In genomic region chr1:167937709-167938010, GRCh38 we compare ENCODE assay signal across 8 cellular contexts.
A peak's percentile ranks its signal among the peaks of the same experiment; 100 is the strongest.
DNase-seq lines count a peak whose midpoint lies in the region; ATAC-seq and TF ChIP-seq lines count a peak whose summit lies in the region.

No MANE protein-coding gene starts in this region.

- H3K9ac ChIP-seq in MM.1S (ENCODE audit: low read length), result peak overlapping the region; percentile 91

- no peaks in the 10 kb centered on the region for H3K27me3 ChIP-seq in MM.1S (replicated peaks; ENCODE audit: insufficient read depth, low read length)
- no peaks in the 10 kb centered on the region for H3K27me3 ChIP-seq in effector memory CD4-positive, alpha-beta T cell (replicated peaks; ENCODE audit: control insufficient read depth, insufficient read depth, low read length, poor library complexity, severe bottlenecking)

- H3K27me3 Mint-ChIP-seq in nephron (ENCODE audit: low read depth), result no peaks in the 10 kb centered on the region

- H3K4me3 Mint-ChIP-seq in nephron, result peak overlapping the region; percentile 93 to 97 (median 96)

- CTCF ChIA-PET in GM10248 (lab: Yijun Ruan, JAX), result interaction anchor here (1.1 to 1.9 kb wide), 3 partner anchors 10 to 144 kb away, joined by 4 to 5 read pairs (median 4); no protein-coding TSS in a partner anchor

- peaks cover 15% of the 10 kb centered on the region for H3K4me1 ChIP-seq in MM.1S (ENCODE audit: low read length)
- peaks cover 4% of the 10 kb centered on the region for H3K4me1 ChIP-seq in effector memory CD4-positive, alpha-beta T cell (ENCODE audit: control insufficient read depth, insufficient read depth, low read length, poor library complexity, severe bottlenecking)

- DNase-seq in MM.1S (no peak), NAMALWA (ENCODE audit: low spot score) (no peak), GM10248 (ENCODE audit: extremely low spot score) (no peak)
- DNase-seq in effector memory CD4-positive, alpha-beta T cell, result no peak

- TF ChIP-seq CTCF in C4-2B (conservative IDR thresholded peaks at IDR 0.05), result no peak
- no peak for TF ChIP-seq CTCF in MM.1S (IDR thresholded peaks at IDR 0.05; ENCODE audit: low read length)
- no peak for TF ChIP-seq CTCF in nephron (IDR thresholded peaks at IDR 0.05; ENCODE audit: unreplicated experiment in 3 of 3)
- no peak for TF ChIP-seq CTCF in GM10248 (IDR thresholded peaks at IDR 0.05; ENCODE audit: control extremely low read depth, extremely low read depth, low read depth, missing control alignments)

- H3K4me2 ChIP-seq in MM.1S (ENCODE audit: low read depth, low read length), result peak overlapping the region; percentile 70

- no peaks in the 10 kb centered on the region for H3K36me3 ChIP-seq in MM.1S (replicated peaks; ENCODE audit: insufficient read depth, low read length)
- H3K36me3 ChIP-seq in effector memory CD4-positive, alpha-beta T cell (ENCODE audit: control insufficient read depth, insufficient read depth, low read length), result no peaks in the 10 kb centered on the region

- H2AFZ ChIP-seq in MM.1S (ENCODE audit: low read length), result peak overlapping the region; percentile 83

- peaks cover 26% of the 10 kb centered on the region for H3F3A ChIP-seq in MM.1S (ENCODE audit: insufficient read depth, low read length)

- ATAC-seq in HG03354 (IDR thresholded peaks at IDR 0.05; ENCODE audit: poor library complexity, severe bottlenecking, unreplicated experiment) (no peak), HG02588 (IDR thresholded peaks at IDR 0.05; ENCODE audit: unreplicated experiment) (no peak)

- peak overlapping the region; percentile 82 for H3K4me3 ChIP-seq in MM.1S (ENCODE audit: low read length)
- peak overlapping the region; percentile 79 for H3K4me3 ChIP-seq in effector memory CD4-positive, alpha-beta T cell (ENCODE audit: insufficient read depth, low read depth, low read length, poor library complexity, severe bottlenecking)

- H4K20me1 ChIP-seq in MM.1S (ENCODE audit: insufficient read depth, low read length), result no peaks in the 10 kb centered on the region

- H3K9me2 ChIP-seq in MM.1S (replicated peaks; ENCODE audit: insufficient read depth, low read length), result no peaks in the 10 kb centered on the region

- peaks cover 25% of the 10 kb centered on the region for H3K4me1 Mint-ChIP-seq in nephron

- POLR2A ChIA-PET in GM10248 (lab: Yijun Ruan, JAX), result no interaction called here

- H3K9me3 Mint-ChIP-seq in nephron, result no peaks in the 10 kb centered on the region

- no peaks in the 10 kb centered on the region for H3K9me3 ChIP-seq in MM.1S (replicated peaks; ENCODE audit: insufficient read depth, low read length)
- no peaks in the 10 kb centered on the region for H3K9me3 ChIP-seq in effector memory CD4-positive, alpha-beta T cell (ENCODE audit: control insufficient read depth, low read length)

- peak overlapping the region; percentile 99 for H3K27ac ChIP-seq in C4-2B
- peak overlapping the region; percentile 93; the same call in 1 of the 2 replicates for H3K27ac ChIP-seq in MM.1S (ENCODE audit: low read length)
- H3K27ac ChIP-seq in effector memory CD4-positive, alpha-beta T cell (ENCODE audit: insufficient read depth, low read length, poor library complexity, severe bottlenecking), result peak overlapping the region; percentile 92

- peaks cover 10% of the 10 kb centered on the region for H3K36me3 Mint-ChIP-seq in nephron (ENCODE audit: low read depth)

- H3K79me2 ChIP-seq in MM.1S (ENCODE audit: low read length), result peaks cover 89% of the 10 kb centered on the region

- H3K27ac Mint-ChIP-seq in nephron, result peak overlapping the region; percentile 97 to 100 (median 98)
